In genomic region chr10:16519908-16520861, GRCh38 we compare ENCODE assay signal across 8 cellular contexts. TPM values are rescaled to one million over a fixed set of nuclear protein-coding genes. Genes with fewer than 3 reads are reported as not detected.
DNase-seq lines count a peak whose midpoint lies in the region; ATAC-seq and TF ChIP-seq lines count a peak whose summit lies in the region.

No MANE protein-coding gene starts in this region.

- peaks cover 38% of the 10 kb centered on the region for H3K27me3 Mint-ChIP-seq in activated naive CD8-positive, alpha-beta T cell treated with anti-CD3 and anti-CD28 coated beads for 36 hours

- ATAC-seq in Right ventricle myocardium superior (ENCODE audit: poor library complexity): no peak
- peak; percentile 22 for ATAC-seq in HG03025 (IDR thresholded peaks at IDR 0.05; ENCODE audit: low FRiP score, unreplicated experiment)

- DNase-seq in left ventricle myocardium inferior (no peak), Right ventricle myocardium superior (no peak), NCI-H187 (lab: John Stamatoyannopoulos, UW) (no peak), occipital lobe (lab: John Stamatoyannopoulos, UW) (no peak), middle frontal gyrus (ENCODE audit: extremely low spot score, low spot score) (no peak)
- DNase-seq in activated naive CD8-positive, alpha-beta T cell treated with anti-CD3 and anti-CD28 coated beads for 36 hours: no peak

- H3K27ac Mint-ChIP-seq in activated naive CD8-positive, alpha-beta T cell treated with anti-CD3 and anti-CD28 coated beads for 36 hours: no peak overlapping the region

- H3K9me3 ChIP-seq in left ventricle myocardium inferior (replicated peaks) (no peaks in the 10 kb centered on the region), mucosa of rectum (ENCODE audit: control insufficient read depth in 2 of 2, low read length in 2 of 2) (no peaks in the 10 kb centered on the region)

- peak overlapping the region; percentile 70 for H3K4me3 ChIP-seq in left ventricle myocardium inferior
- peak overlapping the region; percentile 26 to 49 for H3K4me3 ChIP-seq in mucosa of rectum (ENCODE audit: low read length in 2 of 2)

- no peak for TF ChIP-seq CTCF in left ventricle myocardium inferior (IDR thresholded peaks at IDR 0.05; ENCODE audit: borderline replicate concordance)

- peak overlapping the region; percentile 70 for H3K4me3 Mint-ChIP-seq in activated naive CD8-positive, alpha-beta T cell treated with anti-CD3 and anti-CD28 coated beads for 36 hours

- no peak overlapping the region for H3K9ac ChIP-seq in mucosa of rectum (ENCODE audit: low read depth in 1 of 2, low read length in 2 of 2)

- H3K27ac ChIP-seq in left ventricle myocardium inferior (replicated peaks) (no peak overlapping the region), mucosa of rectum (ENCODE audit: low read depth in 2 of 2, low read length in 2 of 2) (no peak overlapping the region)

- no peaks in the 10 kb centered on the region for H3K9me3 Mint-ChIP-seq in activated naive CD8-positive, alpha-beta T cell treated with anti-CD3 and anti-CD28 coated beads for 36 hours

- peaks cover 16% of the 10 kb centered on the region for H3K36me3 Mint-ChIP-seq in activated naive CD8-positive, alpha-beta T cell treated with anti-CD3 and anti-CD28 coated beads for 36 hours

- H3K36me3 ChIP-seq in left ventricle myocardium inferior (no peaks in the 10 kb centered on the region), mucosa of rectum (ENCODE audit: control insufficient read depth in 2 of 2, insufficient read depth in 2 of 2, low read length in 2 of 2) (no peaks in the 10 kb centered on the region)

- H3K4me1 ChIP-seq in left ventricle myocardium inferior (peaks cover 26% of the 10 kb centered on the region), mucosa of rectum (ENCODE audit: control insufficient read depth in 2 of 2, insufficient read depth in 2 of 2, low read length in 2 of 2) (peaks cover 2% of the 10 kb centered on the region in 2 donors)

- H3K27me3 ChIP-seq in left ventricle myocardium inferior (ENCODE audit: low read depth) (peaks cover 52% of the 10 kb centered on the region), mucosa of rectum (ENCODE audit: control insufficient read depth in 2 of 2, insufficient read depth in 2 of 2, low read length in 2 of 2) (peaks cover 6 to 10% of the 10 kb centered on the region in 2 donors)

- peaks cover 6% of the 10 kb centered on the region for H3K4me1 Mint-ChIP-seq in activated naive CD8-positive, alpha-beta T cell treated with anti-CD3 and anti-CD28 coated beads for 36 hours

- intact Hi-C loops in left ventricle myocardium inferior (cut with micrococcal nuclease) (no loop called here), Right ventricle myocardium superior (cut with DNase I) (no loop called here)

RNA-seq across cellular contexts. Expression of gene C1QL3, which starts 1.5 kb away (rescaled TPM):
- not detected for total RNA-seq in left ventricle myocardium inferior
- not detected for total RNA-seq in Right ventricle myocardium superior
- total RNA-seq in activated naive CD8-positive, alpha-beta T cell treated with anti-CD3 and anti-CD28 coated beads for 36 hours: under 1 TPM in 1 of 2 experiments, not detected in 1; 0.16 TPM
- 20.6 TPM for total RNA-seq in occipital lobe

Comparison
In these comparisons a context has a peak if more than half of its experiments do, and no peak if none do; other contexts are left out.
1. RNA of gene C1QL3, which starts 1.5 kb away (total RNA-seq): 20.6 TPM in occipital lobe (single experiment); 0.16 TPM in activated naive CD8-positive, alpha-beta T cell treated with anti-CD3 and anti-CD28 coated beads for 36 hours, not detected in left ventricle myocardium inferior (single experiment) and not detected in Right ventricle myocardium superior (single experiment); every median in the first group is over 10 times any median in the second.